In genomic region chr1:173122958-173123852, GRCh38 we compare ENCODE assay signal across 1 cellular context.
A peak's percentile ranks its signal among the peaks of the same experiment; 100 is the strongest.
TF ChIP-seq lines count a peak whose summit lies in the region.

No MANE protein-coding gene starts in this region.

TF ChIP-seq in IMR-90, 13 proteins besides CTCF, POLR2A, EP300 and RAD21 (continued from another document):
- TF ChIP-seq SMC3 (IDR thresholded peaks at IDR 0.05; ENCODE audit: low read depth, low read length) = 0 out of 2 replicates have a peak, but pooled peaks have one; percentile 10
- no peak for TF ChIP-seq RFX5 (IDR thresholded peaks at IDR 0.05; ENCODE audit: low read depth, low read length)
- peak; percentile 45; the same call in 1 of the 2 replicates for TF ChIP-seq MAZ (IDR thresholded peaks at IDR 0.05; ENCODE audit: borderline replicate concordance, low read depth, low read length)
- TF ChIP-seq FOS (IDR thresholded peaks at IDR 0.05; ENCODE audit: low read depth, low read length) = peak; percentile 28; the same call in 1 of the 2 replicates
